ENCODE assay signal across 8 cellular contexts in the genomic region with DNA sequence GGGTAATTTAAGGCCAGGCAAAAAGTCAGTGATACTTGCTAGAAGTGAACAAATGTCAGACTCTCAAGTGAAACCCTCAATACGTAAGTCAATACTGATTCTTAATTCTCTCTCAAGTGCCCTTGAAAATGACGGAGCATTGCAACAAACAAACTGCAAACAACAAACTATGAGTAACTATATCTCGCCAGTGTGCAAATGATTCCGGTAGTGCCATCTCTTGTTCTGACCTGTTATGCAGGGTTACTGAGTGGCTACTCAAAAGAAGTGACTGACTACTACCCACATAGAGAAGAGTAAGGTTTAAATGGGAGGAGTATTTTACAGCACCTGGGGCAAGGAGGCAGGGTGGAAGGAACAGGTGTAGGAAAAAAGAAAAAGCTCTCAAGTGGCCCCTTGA. TPM values are rescaled to one million over a fixed set of nuclear protein-coding genes. Genes with fewer than 3 reads are reported as not detected.
DNase-seq lines count a peak whose midpoint lies in the region; ATAC-seq and TF ChIP-seq lines count a peak whose summit lies in the region.

No MANE protein-coding gene starts in this region.

- peaks cover 7% of the 10 kb centered on the region for H3K79me2 ChIP-seq in fibroblast of lung (ENCODE audit: control insufficient read depth, insufficient read depth, low read length)

- H3K4me2 ChIP-seq in fibroblast of lung (ENCODE audit: extremely low read depth, insufficient read depth, low read length) = peak overlapping the region; percentile 87

- H3K27ac ChIP-seq in fibroblast of lung (ENCODE audit: insufficient read depth, low read length) (no peak overlapping the region), gastrocnemius medialis (peak overlapping the region; percentile 96 to 99 (median 98))

- no peaks in the 10 kb centered on the region for H3K36me3 ChIP-seq in fibroblast of lung (ENCODE audit: control insufficient read depth, insufficient read depth, low read length)
- H3K36me3 ChIP-seq in gastrocnemius medialis = no peaks in the 10 kb centered on the region

- H3K27me3 ChIP-seq in fibroblast of lung (ENCODE audit: control insufficient read depth, insufficient read depth, low read length) = no peaks in the 10 kb centered on the region
- H3K27me3 ChIP-seq in gastrocnemius medialis = no peaks in the 10 kb centered on the region

- no peak overlapping the region for H2AFZ ChIP-seq in fibroblast of lung (ENCODE audit: low read length)

- H4K20me1 ChIP-seq in fibroblast of lung (ENCODE audit: control insufficient read depth, extremely low read depth, insufficient read depth, low read length) = no peaks in the 10 kb centered on the region

- no peaks in the 10 kb centered on the region for H3K9me3 ChIP-seq in fibroblast of lung (ENCODE audit: control insufficient read depth, insufficient read depth, low read depth, low read length)
- no peaks in the 10 kb centered on the region for H3K9me3 ChIP-seq in gastrocnemius medialis

- DNase-seq in HT-29 (ENCODE audit: low spot score) = peak; percentile 51
- DNase-seq in RKO (ENCODE audit: low spot score) = peak; percentile 75
- DNase-seq in fibroblast of lung (ENCODE audit: low read depth in 2 of 2) = no peak
- no peak for DNase-seq in gastrocnemius medialis
- DNase-seq in DMS114 treated with DMSO at 0.1 percent for 48 hours (lab: John Stamatoyannopoulos, UW; ENCODE audit: unreplicated experiment) = no peak
- DNase-seq in LoVo (ENCODE audit: low spot score) = no peak

- ATAC-seq in gastrocnemius medialis = no peak
- no peak for ATAC-seq in HG03025 (IDR thresholded peaks at IDR 0.05; ENCODE audit: low FRiP score, unreplicated experiment)
- ATAC-seq in HG02678 (IDR thresholded peaks at IDR 0.05; ENCODE audit: unreplicated experiment) = no peak

- H3K4me3 ChIP-seq in fibroblast of lung (replicated peaks in 1 of 4; ENCODE audit: control extremely low read depth in 1 of 4, insufficient read depth in 1 of 4, low read depth in 3 of 4, low read length in 4 of 4) = peak overlapping the region; percentile 6 to 94 (median 70)
- peak overlapping the region; percentile 75 to 94 (median 83) for H3K4me3 ChIP-seq in gastrocnemius medialis

- no peak overlapping the region for H3K9ac ChIP-seq in fibroblast of lung (ENCODE audit: insufficient read depth, low read length)

- intact Hi-C loops in gastrocnemius medialis (cut with DNase I; ENCODE audit: low total_unique reads) = loop anchor here (2.0 to 10.0 kb wide), 4 partner anchors 117 to 1251 kb away; partner anchors contain the start of gene NME7

- peaks cover 4% of the 10 kb centered on the region for H3K4me1 ChIP-seq in fibroblast of lung (ENCODE audit: control insufficient read depth, extremely low read depth, insufficient read depth, low read length)
- H3K4me1 ChIP-seq in gastrocnemius medialis = peaks cover 49 to 59% of the 10 kb centered on the region in 2 donors

- no peak for TF ChIP-seq POLR2A in gastrocnemius medialis (IDR thresholded peaks at IDR 0.05)

- in situ Hi-C loops in gastrocnemius medialis (cut with MboI; ENCODE audit: low sequenced_read_pairs in 4 of 4) = loop anchor here (5.0 to 25.0 kb wide), 11 partner anchors 119 to 1547 kb away; partner anchors contain the start of genes ATP1B1 (in 2 of the 4), BLZF1 (in 1 of the 4), DCAF6 (in 1 of the 4) and MPC2 (in 1 of the 4)

- TF ChIP-seq CTCF in fibroblast of lung (conservative IDR thresholded peaks at IDR 0.05 in 1 of 2, IDR thresholded peaks at IDR 0.05 in 1 of 2; ENCODE audit: low read depth in 1 of 2, low read length in 2 of 2) (no peak), gastrocnemius medialis (IDR thresholded peaks at IDR 0.05 in 4 of 5, conservative IDR thresholded peaks at IDR 0.05 in 1 of 5) (no peak)

RNA-seq across cellular contexts. Expression of gene SLC19A2, which starts 1.6 kb away (rescaled TPM):
- 15.6 and 16.8 TPM in 2 replicates for total RNA-seq in HT-29 (2014; rRNA removed; shearing (Covaris generic))
- total RNA-seq in fibroblast of lung (8.5 and 8.9 TPM in 2 replicates), gastrocnemius medialis (100 to 1,000 TPM in 2 of 4 donors, 10 to 100 TPM in 2; 93.3 to 176 (median 99.8) TPM)
- 4.5 and 5.2 TPM in 2 replicates for polyA plus RNA-seq in fibroblast of lung
- polyA plus RNA-seq in fibroblast of lung (2012) = 2.4 and 2.6 TPM in 2 replicates
- polyA minus RNA-seq in fibroblast of lung (ENCODE audit: low replicate concordance) = 0.71 and 5.7 TPM in 2 replicates

RNA-seq across cellular contexts. Expression of gene CCDC181, which starts 56.8 kb away (rescaled TPM):
- total RNA-seq in HT-29 (2014; rRNA removed; shearing (Covaris generic)) = 0.56 TPM in 1 of 2 replicates, not detected in the other
- total RNA-seq in fibroblast of lung (0.66 and 0.77 TPM in 2 replicates), gastrocnemius medialis (1 to 10 TPM in 1 of 4 donors, under 1 TPM in 1, not detected in 2; 0.80 to 1.2 TPM)
- 0.34 and 0.40 TPM in 2 replicates for polyA plus RNA-seq in fibroblast of lung
- polyA plus RNA-seq in fibroblast of lung (2012) = 0.26 and 0.31 TPM in 2 replicates
- polyA minus RNA-seq in fibroblast of lung (ENCODE audit: low replicate concordance) = not detected in 2 replicates

Comparison
In these comparisons a context has a peak if more than half of its experiments do, and no peak if none do; other contexts are left out.
1. DNase-seq: peak in HT-29 (single experiment) and RKO (single experiment); none in fibroblast of lung (0 of 2), gastrocnemius medialis (0 of 2), DMS114 treated with DMSO at 0.1 percent for 48 hours (single experiment) and LoVo (single experiment).